15 cellular contexts compared by ENCODE assay signal in the genomic region with DNA sequence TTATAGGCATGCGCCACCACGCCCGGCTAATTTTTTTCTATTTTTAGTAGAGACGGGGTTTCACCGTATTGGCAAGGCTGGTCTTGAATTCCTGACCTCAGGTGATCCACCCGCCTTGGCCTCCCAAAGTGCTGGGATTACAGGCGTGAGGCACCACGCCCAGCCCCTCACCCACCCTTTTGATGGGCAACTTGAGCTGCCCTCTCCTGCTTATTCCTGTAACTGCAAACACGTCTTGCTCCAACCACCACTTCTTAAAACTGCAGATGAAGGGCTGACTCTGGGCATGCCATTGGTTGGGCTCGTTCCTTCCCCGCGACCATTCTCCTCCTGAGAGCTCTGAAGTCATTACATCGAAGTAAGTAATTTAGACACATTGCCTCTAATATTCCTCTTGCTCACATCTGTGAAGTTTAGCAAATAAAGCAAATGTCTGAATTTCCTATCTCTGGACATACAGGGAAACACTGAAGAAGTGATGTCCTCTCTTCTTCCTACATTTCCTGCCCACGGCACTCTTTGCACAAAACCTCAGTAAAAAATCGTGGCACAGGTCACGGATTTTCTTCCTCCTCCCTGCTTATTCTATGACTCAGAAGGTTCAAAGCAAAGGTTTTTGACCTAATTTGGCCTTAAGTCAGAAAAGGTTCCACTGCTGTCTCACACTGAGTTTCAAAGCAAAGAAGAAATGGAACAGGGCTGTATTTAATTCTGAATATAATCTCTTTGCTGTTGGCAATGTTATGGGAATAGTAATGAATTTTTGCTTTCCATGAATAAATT.
DNase-seq lines count a peak whose midpoint lies in the region; ATAC-seq and TF ChIP-seq lines count a peak whose summit lies in the region.
"Had no signal": no experiment of that assay in that cellular context is flagged by ENCODE, and none has a peak within 500 bp of the region (broad histone marks: within the 10 kb centered on the region; RNA-seq: fewer than 3 reads in every experiment).

No MANE protein-coding gene starts in this region.

- 85 to 90% methylated on average over 14 to 16 of the region's 16 CpGs for WGBS in endodermal cell (ENCODE audit: insufficient coverage in 1 of 2, insufficient read length in 1 of 2), 2 experiments
- no CpG with 5 or more reads among the region's 16 CpGs for whole genome bisulfite sequencing in trophoblast cell (ENCODE audit: extremely low coverage, insufficient coverage, insufficient read length)

- H2BK12ac ChIP-seq in trophoblast cell (ENCODE audit: low read length) = peak overlapping the region; percentile 7

- H3K14ac ChIP-seq in trophoblast cell (ENCODE audit: low read length) = peak overlapping the region; percentile 89

- H3K9me3 ChIP-seq in endodermal cell (ENCODE audit: control insufficient read depth, low read length) (no peaks in the 10 kb centered on the region), trophoblast cell (ENCODE audit: insufficient read depth, low read depth, low read length) (peaks cover 2% of the 10 kb centered on the region)
- H3K9me3 ChIP-seq: heart right ventricle, left lung, Peyer's patch, suprapubic skin had no signal

- H3K36me3 Mint-ChIP-seq in endodermal cell (ENCODE audit: low read depth) = no peaks in the 10 kb centered on the region

- H3K18ac ChIP-seq in trophoblast cell (ENCODE audit: low read length) = no peak overlapping the region

- no peak overlapping the region for H3K4me3 ChIP-seq in endodermal cell (ENCODE audit: low read length)
- H3K4me3 ChIP-seq in trophoblast cell (ENCODE audit: low read depth, low read length) = no peak overlapping the region
- H3K4me3 ChIP-seq: heart right ventricle, left lung, Peyer's patch, suprapubic skin had no signal

- H3K79me1 ChIP-seq in trophoblast cell (ENCODE audit: low read length) = peaks cover 10% of the 10 kb centered on the region

- no peak overlapping the region for H3K27ac ChIP-seq in endodermal cell (ENCODE audit: low read depth, low read length)
- peak overlapping the region; percentile 80 for H3K27ac ChIP-seq in trophoblast cell (ENCODE audit: low read depth, low read length)
- H3K27ac ChIP-seq: heart right ventricle, left lung, Peyer's patch, suprapubic skin had no signal

- no peaks in the 10 kb centered on the region for H3K9me3 Mint-ChIP-seq in endodermal cell
- H3K9me3 Mint-ChIP-seq: neural crest cell; T-helper 2 cell treated with Interferon-gamma antibody and Interleukin-4, amounts not matched to agents 5 μg/mL and 100 μg/mL, for 36 hours had no signal

- H4K12ac ChIP-seq in trophoblast cell (ENCODE audit: low read depth, low read length) = no peak overlapping the region

- H2AFZ ChIP-seq in trophoblast cell (ENCODE audit: insufficient read depth, low read length, poor library complexity) = peak overlapping the region; percentile 4

- peaks cover 4% of the 10 kb centered on the region for H3K4me1 Mint-ChIP-seq in endodermal cell

- H3K27me3 Mint-ChIP-seq in endodermal cell (ENCODE audit: insufficient read depth) = no peaks in the 10 kb centered on the region
- H3K27me3 Mint-ChIP-seq: activated naive CD8-positive, alpha-beta T cell had no signal

- H3K4me1 ChIP-seq in endodermal cell (ENCODE audit: control insufficient read depth, insufficient read depth, low read length) = no peaks in the 10 kb centered on the region
- peaks cover 18 to 23% of the 10 kb centered on the region in 2 experiments for H3K4me1 ChIP-seq in trophoblast cell (ENCODE audit: control insufficient read depth in 1 of 2, insufficient read depth in 2 of 2, low read length in 2 of 2)
- H3K4me1 ChIP-seq: left lung, Peyer's patch had no signal

- H2BK5ac ChIP-seq in trophoblast cell (ENCODE audit: low read depth, low read length, poor library complexity) = peak overlapping the region; percentile 5

- no peak overlapping the region for H3K27ac Mint-ChIP-seq in endodermal cell
- H3K27ac Mint-ChIP-seq: activated naive CD8-positive, alpha-beta T cell; T-helper 2 cell treated with Interferon-gamma antibody and Interleukin-4, amounts not matched to agents 5 μg/mL and 100 μg/mL, for 36 hours had no signal

- H4K91ac ChIP-seq in trophoblast cell (ENCODE audit: low read depth, low read length) = peak overlapping the region; percentile 62

- ATAC-seq in GM21515 (IDR thresholded peaks at IDR 0.05; ENCODE audit: unreplicated experiment) (no peak), HG03139 (IDR thresholded peaks at IDR 0.05; ENCODE audit: unreplicated experiment) (no peak)
- ATAC-seq: heart right ventricle, left lung had no signal

- TF ChIP-seq CTCF in endodermal cell (conservative IDR thresholded peaks at IDR 0.05) = no peak

- peak overlapping the region; percentile 2 for H4K8ac ChIP-seq in trophoblast cell (ENCODE audit: low read depth, low read length)

- H3K4me2 ChIP-seq in trophoblast cell (ENCODE audit: low read length) = no peak overlapping the region

- H3K4me3 Mint-ChIP-seq in endodermal cell = no peak overlapping the region
- H3K4me3 Mint-ChIP-seq: activated naive CD8-positive, alpha-beta T cell; neural crest cell; T-helper 2 cell treated with Interferon-gamma antibody and Interleukin-4, amounts not matched to agents 5 μg/mL and 100 μg/mL, for 36 hours had no signal

- H3K9ac ChIP-seq in endodermal cell (ENCODE audit: extremely low read depth, low read length, poor library complexity, severe bottlenecking) (no peak overlapping the region), trophoblast cell (ENCODE audit: low read length) (no peak overlapping the region)

- peak; percentile 45 for DNase-seq in H4 (ENCODE audit: low spot score)
- peak; percentile 87 for DNase-seq in RPMI7951 (ENCODE audit: low read depth)
- DNase-seq in endodermal cell = peak; percentile 61
- peak; percentile 72 to 90 for DNase-seq in trophoblast cell
- DNase-seq in amygdala (lab: John Stamatoyannopoulos, UW) = no peak
- DNase-seq: heart right ventricle, left lung, NCI-H1105, Peyer's patch had no signal

- H2BK120ac ChIP-seq in trophoblast cell (ENCODE audit: insufficient read depth, low read length, poor library complexity) = peak overlapping the region; percentile 18

- H3K23ac ChIP-seq in trophoblast cell (ENCODE audit: low read length) = no peak overlapping the region

- peak overlapping the region; percentile 44 for H2AK5ac ChIP-seq in trophoblast cell (ENCODE audit: low read length)

- no peaks in the 10 kb centered on the region for H3K79me2 ChIP-seq in trophoblast cell (ENCODE audit: control insufficient read depth, insufficient read depth, low read length, poor library complexity)

- no peaks in the 10 kb centered on the region for H3K27me3 ChIP-seq in endodermal cell (ENCODE audit: control insufficient read depth, insufficient read depth, low read length, poor library complexity, severe bottlenecking)
- no peaks in the 10 kb centered on the region for H3K27me3 ChIP-seq in trophoblast cell (ENCODE audit: insufficient read depth, low read length)
- H3K27me3 ChIP-seq: heart right ventricle, left lung, Peyer's patch, suprapubic skin had no signal

- H3K36me3 ChIP-seq in endodermal cell (ENCODE audit: control insufficient read depth, insufficient read depth, low read length) (no peaks in the 10 kb centered on the region), trophoblast cell (ENCODE audit: control insufficient read depth in 1 of 2, insufficient read depth in 2 of 2, low read length in 2 of 2) (no peaks in the 10 kb centered on the region)
- H3K36me3 ChIP-seq: heart right ventricle, left lung, Peyer's patch, suprapubic skin had no signal

- no peak overlapping the region for H3K4ac ChIP-seq in trophoblast cell (ENCODE audit: low read depth, low read length)

Comparison
In these comparisons a context has a peak if more than half of its experiments do, and no peak if none do; other contexts are left out.
1. DNase-seq: peak in H4 (single experiment), RPMI7951 (single experiment), endodermal cell (single experiment) and trophoblast cell (2 of 2); none in amygdala (0 of 56).